8 cellular contexts compared by ENCODE assay signal in genomic region chr22:40818192-40818746, GRCh38. TPM values are rescaled to one million over a fixed set of nuclear protein-coding genes. Genes with fewer than 3 reads are reported as not detected.
A peak's percentile ranks its signal among the peaks of the same experiment; 100 is the strongest.
DNase-seq lines count a peak whose midpoint lies in the region; ATAC-seq and TF ChIP-seq lines count a peak whose summit lies in the region.

No MANE protein-coding gene starts in this region.

- H3K4me2 ChIP-seq in PC-9, result peak overlapping the region; percentile 73
- peak overlapping the region; percentile 98 for H3K4me2 ChIP-seq in parathyroid adenoma (ENCODE audit: low read length)

- BruUV-seq in PC-9 (replicated peaks; lab: Mats Ljungman, UMichigan), result TSS peak; percentile 48

- intact Hi-C loops in PC-9 (cut with micrococcal nuclease; ENCODE audit: unreplicated experiment), result loop anchor here (2.0 kb wide), 1 partner anchor 135 kb away; no protein-coding TSS in a partner anchor

- peak overlapping the region; percentile 100 for H2AFZ ChIP-seq in PC-9
- H2AFZ ChIP-seq in parathyroid adenoma, result peak overlapping the region; percentile 99

- DNase-seq in PC-9, result no peak
- DNase-seq in DMS114 treated with DMSO at 0.1 percent for 48 hours (lab: John Stamatoyannopoulos, UW; ENCODE audit: unreplicated experiment), result no peak
- DNase-seq in iPS-NIHi11 (ENCODE audit: low spot score), result no peak
- no peak for DNase-seq in RKO (ENCODE audit: low spot score)

- H3K9me2 ChIP-seq in PC-9 (ENCODE audit: insufficient read depth), result no peaks in the 10 kb centered on the region

- H3K9ac ChIP-seq in endocrine pancreas (ENCODE audit: control insufficient read depth, insufficient read depth, low read length) (no peak overlapping the region), parathyroid adenoma (no peak overlapping the region)

- H3K36me3 ChIP-seq in PC-9 (ENCODE audit: low read depth), result 0 out of 2 replicates have a peak, but pooled peaks cover 9% of the 10 kb centered on the region
- no peaks in the 10 kb centered on the region for H3K36me3 ChIP-seq in endocrine pancreas (ENCODE audit: control insufficient read depth, insufficient read depth, low read length)
- no peaks in the 10 kb centered on the region for H3K36me3 ChIP-seq in parathyroid adenoma (ENCODE audit: control insufficient read depth, insufficient read depth, low read length)

- peaks cover 20% of the 10 kb centered on the region for H3K4me1 ChIP-seq in PC-9 (replicated peaks; ENCODE audit: insufficient read depth)
- H3K4me1 ChIP-seq in endocrine pancreas (ENCODE audit: control insufficient read depth, insufficient read depth, low read length), result no peaks in the 10 kb centered on the region
- peaks cover 7% of the 10 kb centered on the region for H3K4me1 ChIP-seq in parathyroid adenoma

- H3K79me2 ChIP-seq in PC-9 (ENCODE audit: low read depth), result peaks cover 54% of the 10 kb centered on the region
- peaks cover 19% of the 10 kb centered on the region for H3K79me2 ChIP-seq in parathyroid adenoma

- ATAC-seq in GM19395 (IDR thresholded peaks at IDR 0.05; ENCODE audit: unreplicated experiment) (peak; percentile 21), GM19324 (IDR thresholded peaks at IDR 0.05; ENCODE audit: low FRiP score, unreplicated experiment) (no peak)

- POLR2A ChIA-PET in PC-9 (lab: Charles Lee; ENCODE audit: unreplicated experiment), result no interaction called here

- no peak for TF ChIP-seq CTCF in PC-9 (conservative IDR thresholded peaks at IDR 0.05)
- no peak for TF ChIP-seq CTCF in parathyroid adenoma (IDR thresholded peaks at IDR 0.05)

- H3K4me3 ChIP-seq in PC-9, result peak overlapping the region; percentile 98
- H3K4me3 ChIP-seq in endocrine pancreas (ENCODE audit: control insufficient read depth, insufficient read depth, low read length), result peak overlapping the region; percentile 37
- peak overlapping the region; percentile 100 for H3K4me3 ChIP-seq in parathyroid adenoma (ENCODE audit: low read depth, low read length)

- H3F3A ChIP-seq in PC-9 (ENCODE audit: insufficient read depth, low read depth), result peaks cover 29% of the 10 kb centered on the region

- H4K20me1 ChIP-seq in PC-9 (ENCODE audit: insufficient read depth), result 0 out of 2 replicates have a peak, but pooled peaks cover 7% of the 10 kb centered on the region

- H3K9me3 ChIP-seq in PC-9 (ENCODE audit: insufficient read depth, low read depth) (no peaks in the 10 kb centered on the region), endocrine pancreas (ENCODE audit: control insufficient read depth, low read length) (no peaks in the 10 kb centered on the region), parathyroid adenoma (ENCODE audit: control insufficient read depth, low read length) (no peaks in the 10 kb centered on the region)

- H3K27ac ChIP-seq in PC-9 (peak overlapping the region; percentile 45; the same call in 1 of the 2 replicates), parathyroid adenoma (no peak overlapping the region)

- CTCF ChIA-PET in PC-9 (lab: Charles Lee), result interaction anchor here (0.6 kb wide), 1 partner anchor 84 kb away, joined by 5 read pairs; no protein-coding TSS in a partner anchor

- H3K27me3 ChIP-seq in PC-9 (ENCODE audit: insufficient read depth, low read depth) (no peaks in the 10 kb centered on the region), endocrine pancreas (ENCODE audit: control insufficient read depth, insufficient read depth, low read length) (no peaks in the 10 kb centered on the region), parathyroid adenoma (ENCODE audit: control insufficient read depth, insufficient read depth, low read length) (no peaks in the 10 kb centered on the region)

RNA-seq across cellular contexts. Expression of gene SLC25A17, which starts 0.9 kb away (rescaled TPM):
- 25.0 and 28.1 TPM in 2 replicates for total RNA-seq in PC-9 (2021)

RNA-seq across cellular contexts. Expression of gene ST13, which starts 38.2 kb away (rescaled TPM):
- total RNA-seq in PC-9 (2021), result 285 and 303 TPM in 2 replicates

RNA-seq across cellular contexts. Expression of gene XPNPEP3, which starts 38.7 kb away (rescaled TPM):
- 34.3 and 42.7 TPM in 2 replicates for total RNA-seq in PC-9 (2021)

RNA-seq across cellular contexts. Expression of gene DNAJB7, which starts 43.6 kb away (rescaled TPM):
- not detected in 2 replicates for total RNA-seq in PC-9 (2021)

Comparison
In these comparisons a context has a peak if more than half of its experiments do, and no peak if none do; other contexts are left out.
1. H3K4me3 ChIP-seq: peak in every context shown above with its lines; median percentile 100 in parathyroid adenoma; 98 in PC-9; 37 in endocrine pancreas.